In the genomic region with DNA sequence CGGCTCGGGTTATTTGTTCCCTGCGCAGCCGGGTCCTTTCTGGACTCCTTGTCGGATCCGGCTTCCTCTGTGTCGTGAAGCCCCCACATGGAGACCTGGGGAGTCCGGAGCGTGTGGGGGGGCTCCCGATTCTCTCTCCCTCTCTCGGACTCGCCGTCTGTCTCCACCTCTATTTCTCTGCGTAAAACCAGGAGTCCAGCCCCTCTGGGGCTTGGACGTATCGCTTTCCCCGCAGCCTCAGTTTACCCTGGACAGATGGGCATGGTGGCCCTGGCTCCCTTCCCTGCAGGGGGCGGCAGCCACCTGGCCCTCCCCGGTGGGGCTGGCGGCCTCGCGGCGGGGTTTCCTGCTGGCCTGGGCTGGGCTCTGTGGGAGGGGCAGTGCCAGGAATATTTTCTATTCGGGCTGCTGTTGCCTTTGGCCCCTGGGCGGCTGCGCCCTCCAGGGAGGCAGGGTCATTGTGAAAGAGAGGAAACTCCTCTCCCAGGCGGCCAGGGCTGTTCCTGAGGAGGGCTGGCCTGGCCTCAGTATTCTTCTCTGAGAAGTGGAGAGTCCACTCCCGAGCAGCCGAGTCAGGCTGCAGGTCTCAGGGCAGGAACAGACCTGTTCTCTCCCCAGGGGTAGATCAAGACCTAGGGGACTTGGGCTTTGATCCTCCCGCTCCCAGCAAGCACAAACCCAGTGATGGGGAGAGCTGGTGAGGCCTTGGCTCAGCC, we compare ENCODE assay signal across 8 cellular contexts. TPM values are rescaled to one million over a fixed set of nuclear protein-coding genes. Genes with fewer than 3 reads are reported as not detected.
DNase-seq lines count a peak whose midpoint lies in the region; ATAC-seq and TF ChIP-seq lines count a peak whose summit lies in the region.

No MANE protein-coding gene starts in this region.

- WGBS in ectodermal cell, 2 experiments, result 1 to 2% methylated on average over 30 of the region's 30 CpGs

- no peaks in the 10 kb centered on the region; the same call in 1 of the 2 replicates for H4K20me1 ChIP-seq in BLaER1

- H3K27ac ChIP-seq in BLaER1 (peak overlapping the region; percentile 83), ectodermal cell (ENCODE audit: insufficient read depth, low read depth, low read length, poor library complexity, severe bottlenecking) (no peak overlapping the region)

- H3K27me3 ChIP-seq in BLaER1, result peaks cover 7% of the 10 kb centered on the region; the same call in 1 of the 2 replicates
- H3K27me3 ChIP-seq in ectodermal cell (ENCODE audit: control insufficient read depth, insufficient read depth, low read length, poor library complexity, severe bottlenecking), result peaks cover 31% of the 10 kb centered on the region

- peaks cover 16% of the 10 kb centered on the region for H3K9me3 ChIP-seq in BLaER1
- H3K9me3 ChIP-seq in ectodermal cell (ENCODE audit: control insufficient read depth, low read length), result peaks cover 3% of the 10 kb centered on the region

- peak overlapping the region; percentile 85 for H3K9ac ChIP-seq in BLaER1

- H3K4me3 ChIP-seq in BLaER1, result peak overlapping the region; percentile 84
- peak overlapping the region; percentile 65 for H3K4me3 ChIP-seq in LNCaP clone FGC (ENCODE audit: low read depth, low read length)
- peak overlapping the region; percentile 50 for H3K4me3 ChIP-seq in ectodermal cell (ENCODE audit: insufficient read depth, low read depth, low read length)

- H3K4me1 ChIP-seq in BLaER1 (peaks cover 63% of the 10 kb centered on the region), ectodermal cell (ENCODE audit: control insufficient read depth, insufficient read depth, low read length) (peaks cover 37% of the 10 kb centered on the region)

- H3K36me3 ChIP-seq in BLaER1, result no peaks in the 10 kb centered on the region; the same call in 1 of the 2 replicates
- H3K36me3 ChIP-seq in ectodermal cell (ENCODE audit: control insufficient read depth, insufficient read depth, low read length), result no peaks in the 10 kb centered on the region

- H3K4me2 ChIP-seq in BLaER1, result peak overlapping the region; percentile 98

- TF ChIP-seq CTCF in LNCaP clone FGC (IDR thresholded peaks at IDR 0.05; ENCODE audit: control insufficient read depth, extremely low read depth, insufficient read depth), result no peak

- ATAC-seq in GM21737 (IDR thresholded peaks at IDR 0.05; ENCODE audit: unreplicated experiment), result no peak

- DNase-seq in LNCaP clone FGC (ENCODE audit: low read depth) (no peak), mucosa of gallbladder (ENCODE audit: low spot score) (peak; percentile 34), midbrain (lab: John Stamatoyannopoulos, UW) (no peak), NCI-H446 treated with DMSO at 0.1 percent for 48 hours (lab: John Stamatoyannopoulos, UW) (no peak)
- no peak for DNase-seq in activated CD4-positive, alpha-beta T cell treated with anti-CD3 and anti-CD28 coated beads for 1 hour

RNA-seq across cellular contexts. Expression of gene ASS1, which starts 0.7 kb away (rescaled TPM):
- polyA plus RNA-seq in ectodermal cell (2013, experiment 1 of 4), result 52.4 TPM
- 41.4 TPM for polyA plus RNA-seq in ectodermal cell (2013, experiment 2 of 4)
- polyA plus RNA-seq in ectodermal cell (2013, experiment 3 of 4), result 31.3 TPM
- polyA plus RNA-seq in ectodermal cell (2013, experiment 4 of 4), result 32.5 TPM
- 166 TPM for total RNA-seq in mucosa of gallbladder
